10 cellular contexts compared by ENCODE assay signal in genomic region chr20:57647006-57647932, GRCh38. TPM values are rescaled to one million over a fixed set of nuclear protein-coding genes. Genes with fewer than 3 reads are reported as not detected.
"Had no signal": no experiment of that assay in that cellular context is flagged by ENCODE, and none has a peak within 500 bp of the region (broad histone marks: within the 10 kb centered on the region; RNA-seq: fewer than 3 reads in every experiment).

No MANE protein-coding gene starts in this region.

- H3K4me1 ChIP-seq: vagina had no signal

- H3K27ac ChIP-seq: epithelial cell of prostate, ovary, vagina had no signal

- H3K4me3 ChIP-seq: ovary, vagina had no signal

- H3K36me3 ChIP-seq: ovary had no signal

- H3K9me3 ChIP-seq: ovary, vagina had no signal

- H3K27me3 ChIP-seq: ovary, vagina had no signal

- ATAC-seq: effector memory CD8-positive, alpha-beta T cell had no signal

- DNase-seq: activated CD4-positive, alpha-beta memory T cell treated with anti-CD3 and anti-CD28 coated beads for 36 hours; activated CD4-positive, alpha-beta T cell treated with anti-CD3 and anti-CD28 coated beads for 1 hour; effector memory CD8-positive, alpha-beta T cell; hippocampal formation; mammary epithelial cell; ovary; stimulated activated CD4-positive, alpha-beta T cell treated with anti-CD3 and anti-CD28 coated beads, Interleukin-15, amount 100 ng/mL, for 24 hours; stimulated activated CD4-positive, alpha-beta T cell treated with anti-CD3 and anti-CD28 coated beads, Interleukin-4, amount 100 ng/mL, for 4 hours had no signal

RNA-seq across cellular contexts. Expression of gene ZBP1, which starts 27.0 kb away (rescaled TPM):
- total RNA-seq: mammary epithelial cell had no signal
- polyA plus RNA-seq: mammary epithelial cell had no signal
